ENCODE assay signal across 12 cellular contexts in genomic region chr1:243268284-243268653, GRCh38. TPM values are rescaled to one million over a fixed set of nuclear protein-coding genes. Genes with fewer than 3 reads are reported as not detected.
DNase-seq lines count a peak whose midpoint lies in the region; FAIRE-seq and TF ChIP-seq lines count a peak whose summit lies in the region.
"Had no signal": no experiment of that assay in that cellular context is flagged by ENCODE, and none has a peak within 500 bp of the region (broad histone marks: within the 10 kb centered on the region; RNA-seq: fewer than 3 reads in every experiment).

No MANE protein-coding gene starts in this region.

- CTCF ChIA-PET in OCI-LY7 (lab: Charles Lee; ENCODE audit: unreplicated experiment) (no interaction called here), endothelial cell of umbilical vein (lab: Charles Lee) (no interaction called here)

- BruUV-seq in OCI-LY7 (replicated peaks; lab: Mats Ljungman, UMichigan) = no TSS peak
- no TSS peak for BruUV-seq in endothelial cell of umbilical vein (replicated peaks; lab: Mats Ljungman, UMichigan)

- H3K27me3 ChIP-seq in endothelial cell of umbilical vein (ENCODE audit: control insufficient read depth in 2 of 2, insufficient read depth in 2 of 2, low read length in 2 of 2) (no peaks in the 10 kb centered on the region), esophagus squamous epithelium (no peaks in the 10 kb centered on the region)

- no peak overlapping the region for H3K4me3 ChIP-seq in OCI-LY7 (ENCODE audit: low read depth, low read length, poor library complexity, severe bottlenecking)
- peak overlapping the region in 1 of 3 experiments; percentile 35 for H3K4me3 ChIP-seq in endothelial cell of umbilical vein (replicated peaks in 1 of 3; ENCODE audit: insufficient read depth in 1 of 3, low read depth in 1 of 3, low read length in 3 of 3)
- no peak overlapping the region for H3K4me3 ChIP-seq in esophagus squamous epithelium

- POLR2A ChIA-PET in OCI-LY7 (lab: Charles Lee) = interaction anchor here (0.6 kb wide), 1 partner anchor 48 kb away, joined by 4 read pairs; no protein-coding TSS in a partner anchor
- POLR2A ChIA-PET in endothelial cell of umbilical vein (lab: Charles Lee) = no interaction called here

- H3K4me3 Mint-ChIP-seq in CD14-positive monocyte = peak overlapping the region; percentile 62 to 65
- no peak overlapping the region for H3K4me3 Mint-ChIP-seq in nephron
- H3K4me3 Mint-ChIP-seq in nephron progenitor cell = no peak overlapping the region
- H3K4me3 Mint-ChIP-seq in activated T-helper 1 cell treated with anti-CD3 and anti-CD28 coated beads, Interleukin-12 subunit alpha, Interleukin-12 subunit beta, Interleukin-2, Interleukin-4 antibody, amounts not matched to agents 30 ng/mL and 10 ng/mL and 1 ng/mL, durations not matched to agents 14 hours and 24 hours and 36 hours = no peak overlapping the region

- FAIRE-seq in endothelial cell of umbilical vein (lab: Jason Lieb, UNC) = peak; percentile 33

- H3K27ac Mint-ChIP-seq in CD14-positive monocyte = peak overlapping the region; percentile 92 to 98 (median 94)
- peak overlapping the region in 2 of 3 experiments; percentile 50 to 73 for H3K27ac Mint-ChIP-seq in nephron
- no peak overlapping the region for H3K27ac Mint-ChIP-seq in nephron progenitor cell
- no peak overlapping the region for H3K27ac Mint-ChIP-seq in activated T-helper 1 cell treated with anti-CD3 and anti-CD28 coated beads, Interleukin-12 subunit alpha, Interleukin-12 subunit beta, Interleukin-2, Interleukin-4 antibody, amounts not matched to agents 30 ng/mL and 10 ng/mL and 1 ng/mL, durations not matched to agents 14 hours and 24 hours and 36 hours

- WGBS in esophagus squamous epithelium, 2 donors = 35 to 38% methylated on average over 4 of the region's 4 CpGs

- H3K9me1 ChIP-seq in endothelial cell of umbilical vein (replicated peaks; ENCODE audit: control insufficient read depth, extremely low read depth, insufficient read depth, low read length) = no peaks in the 10 kb centered on the region

- H3K9me2 ChIP-seq in OCI-LY7 (ENCODE audit: insufficient read depth, low read length) = no peaks in the 10 kb centered on the region

- H3K9ac ChIP-seq in endothelial cell of umbilical vein (replicated peaks; ENCODE audit: extremely low read depth, insufficient read depth, low read length) = peak overlapping the region; percentile 80
- H3K9ac ChIP-seq: KMS-11 had no signal

- peaks cover 5% of the 10 kb centered on the region; the same call in 1 of the 2 replicates for H3K36me3 ChIP-seq in OCI-LY7 (ENCODE audit: insufficient read depth, low read length)
- H3K36me3 ChIP-seq in endothelial cell of umbilical vein (ENCODE audit: control insufficient read depth in 2 of 2, extremely low read depth in 1 of 2, insufficient read depth in 2 of 2, low read length in 2 of 2) = no peaks in the 10 kb centered on the region
- peaks cover 0 to 29% (median 0%) of the 10 kb centered on the region in 3 donors for H3K36me3 ChIP-seq in esophagus squamous epithelium

- no peaks in the 10 kb centered on the region for H3K9me3 ChIP-seq in OCI-LY7 (ENCODE audit: low read length)
- no peaks in the 10 kb centered on the region for H3K9me3 ChIP-seq in endothelial cell of umbilical vein (replicated peaks; ENCODE audit: control insufficient read depth, insufficient read depth, low read length)
- H3K9me3 ChIP-seq in esophagus squamous epithelium = no peaks in the 10 kb centered on the region

- peak overlapping the region; percentile 85 for H3K4me2 ChIP-seq in OCI-LY7 (ENCODE audit: low read length)
- peak overlapping the region; percentile 86 for H3K4me2 ChIP-seq in endothelial cell of umbilical vein (ENCODE audit: insufficient read depth, low read length)
- H3K4me2 ChIP-seq: KMS-11 had no signal

- intact Hi-C loops in CD14-positive monocyte (cut with micrococcal nuclease) = no loop called here
- intact Hi-C loops in OCI-LY7 (cut with micrococcal nuclease; ENCODE audit: unreplicated experiment) = no loop called here
- intact Hi-C loops in endothelial cell of umbilical vein (cut with micrococcal nuclease) = loop anchor here (1.0 kb wide), 2 partner anchors 13 to 19 kb away; partner anchors contain the start of gene CEP170
- intact Hi-C loops in esophagus squamous epithelium (cut with DNase I) = no loop called here
- intact Hi-C loops in activated T-helper 1 cell treated with anti-CD3 and anti-CD28 coated beads, Interleukin-12 subunit alpha, Interleukin-12 subunit beta, Interleukin-2, Interleukin-4 antibody, amounts not matched to agents 30 ng/mL and 10 ng/mL and 1 ng/mL, durations not matched to agents 14 hours and 24 hours and 36 hours (cut with micrococcal nuclease) = no loop called here

- DNase-seq in CD14-positive monocyte (ENCODE audit: low spot score) (no peak), OCI-LY7 (ENCODE audit: low spot score) (no peak), endothelial cell of umbilical vein (ENCODE audit: low read depth, low spot score) (peak; percentile 92), nephron progenitor cell (no peak), esophagus squamous epithelium (lab: John Stamatoyannopoulos, UW) (no peak), 8988T (no peak)
- DNase-seq in activated T-helper 1 cell treated with anti-CD3 and anti-CD28 coated beads, Interleukin-12 subunit alpha, Interleukin-12 subunit beta, Interleukin-2, Interleukin-4 antibody, amounts not matched to agents 30 ng/mL and 10 ng/mL and 1 ng/mL, durations not matched to agents 14 hours and 24 hours and 36 hours (ENCODE audit: low spot score) = no peak
- DNase-seq: activated CD4-positive, alpha-beta T cell treated with anti-CD3 and anti-CD28 coated beads for 4 hours; aorta; DMS79 treated with DMSO at 0.1 percent for 48 hours had no signal

- H3K27ac ChIP-seq in OCI-LY7 (ENCODE audit: low read depth, low read length, poor library complexity, severe bottlenecking) (no peak overlapping the region), endothelial cell of umbilical vein (ENCODE audit: insufficient read depth, low read depth, low read length) (peak overlapping the region; percentile 93), esophagus squamous epithelium (peak overlapping the region in 1 of 4 donors; percentile 15)
- H3K27ac ChIP-seq: KMS-11 had no signal

- H3K27me3 Mint-ChIP-seq in CD14-positive monocyte (ENCODE audit: low read depth in 3 of 3) (no peaks in the 10 kb centered on the region), nephron (ENCODE audit: low read depth) (no peaks in the 10 kb centered on the region), nephron progenitor cell (ENCODE audit: low read depth, poor library complexity) (peaks cover 4% of the 10 kb centered on the region)
- no peaks in the 10 kb centered on the region for H3K27me3 Mint-ChIP-seq in activated T-helper 1 cell treated with anti-CD3 and anti-CD28 coated beads, Interleukin-12 subunit alpha, Interleukin-12 subunit beta, Interleukin-2, Interleukin-4 antibody, amounts not matched to agents 30 ng/mL and 10 ng/mL and 1 ng/mL, durations not matched to agents 14 hours and 24 hours and 36 hours (ENCODE audit: insufficient read depth)

- TF ChIP-seq CTCF in CD14-positive monocyte (IDR thresholded peaks at IDR 0.05) (no peak), OCI-LY7 (conservative IDR thresholded peaks at IDR 0.05; ENCODE audit: low read length) (no peak), endothelial cell of umbilical vein (IDR thresholded peaks at IDR 0.05; ENCODE audit: extremely low read depth in 1 of 2, insufficient read depth in 1 of 2, low read depth in 1 of 2, low read length in 2 of 2) (no peak), nephron (IDR thresholded peaks at IDR 0.05; ENCODE audit: unreplicated experiment in 3 of 3) (no peak), nephron progenitor cell (IDR thresholded peaks at IDR 0.05) (no peak), esophagus squamous epithelium (IDR thresholded peaks at IDR 0.05) (no peak)

- H3K4me1 Mint-ChIP-seq in CD14-positive monocyte = peaks cover 65% of the 10 kb centered on the region
- peaks cover 36% of the 10 kb centered on the region for H3K4me1 Mint-ChIP-seq in nephron
- peaks cover 12% of the 10 kb centered on the region for H3K4me1 Mint-ChIP-seq in nephron progenitor cell
- peaks cover 14% of the 10 kb centered on the region for H3K4me1 Mint-ChIP-seq in activated T-helper 1 cell treated with anti-CD3 and anti-CD28 coated beads, Interleukin-12 subunit alpha, Interleukin-12 subunit beta, Interleukin-2, Interleukin-4 antibody, amounts not matched to agents 30 ng/mL and 10 ng/mL and 1 ng/mL, durations not matched to agents 14 hours and 24 hours and 36 hours (ENCODE audit: low read depth)

- dilution Hi-C loops in endothelial cell of umbilical vein (cut with MboI; ENCODE audit: extremely low pct_ligation_motif_present, low sequenced_read_pairs) = no loop called here

- H3K79me2 ChIP-seq in OCI-LY7 (ENCODE audit: insufficient read depth, low read depth, low read length) = no peaks in the 10 kb centered on the region
- peaks cover 33% of the 10 kb centered on the region for H3K79me2 ChIP-seq in endothelial cell of umbilical vein (ENCODE audit: control insufficient read depth, insufficient read depth, low read length)

- H3K9me3 Mint-ChIP-seq in CD14-positive monocyte (no peaks in the 10 kb centered on the region), nephron (no peaks in the 10 kb centered on the region), nephron progenitor cell (no peaks in the 10 kb centered on the region)
- H3K9me3 Mint-ChIP-seq in activated T-helper 1 cell treated with anti-CD3 and anti-CD28 coated beads, Interleukin-12 subunit alpha, Interleukin-12 subunit beta, Interleukin-2, Interleukin-4 antibody, amounts not matched to agents 30 ng/mL and 10 ng/mL and 1 ng/mL, durations not matched to agents 14 hours and 24 hours and 36 hours = no peaks in the 10 kb centered on the region

- H2AFZ ChIP-seq in OCI-LY7 (ENCODE audit: low read length) (no peak overlapping the region), endothelial cell of umbilical vein (ENCODE audit: low read depth, low read length) (no peak overlapping the region)

- H4K20me1 ChIP-seq in OCI-LY7 (ENCODE audit: insufficient read depth, low read length) = no peaks in the 10 kb centered on the region
- no peaks in the 10 kb centered on the region for H4K20me1 ChIP-seq in endothelial cell of umbilical vein (replicated peaks; ENCODE audit: control insufficient read depth, extremely low read depth, insufficient read depth, low read length)

- H3K4me1 ChIP-seq in OCI-LY7 (ENCODE audit: insufficient read depth, low read length, poor library complexity, severe bottlenecking) (peaks cover 32% of the 10 kb centered on the region), endothelial cell of umbilical vein (ENCODE audit: control insufficient read depth, extremely low read depth, insufficient read depth, low read length) (peaks cover 70% of the 10 kb centered on the region), esophagus squamous epithelium (peaks cover 0 to 38% (median 7%) of the 10 kb centered on the region in 3 donors)

- H3K36me3 Mint-ChIP-seq in CD14-positive monocyte (peaks cover 10 to 14% of the 10 kb centered on the region in 2 donors), nephron (ENCODE audit: low read depth) (peaks cover 14% of the 10 kb centered on the region), nephron progenitor cell (ENCODE audit: low read depth) (peaks cover 7% of the 10 kb centered on the region)
- H3K36me3 Mint-ChIP-seq in activated T-helper 1 cell treated with anti-CD3 and anti-CD28 coated beads, Interleukin-12 subunit alpha, Interleukin-12 subunit beta, Interleukin-2, Interleukin-4 antibody, amounts not matched to agents 30 ng/mL and 10 ng/mL and 1 ng/mL, durations not matched to agents 14 hours and 24 hours and 36 hours (ENCODE audit: low read depth) = peaks cover 8% of the 10 kb centered on the region

- TF ChIP-seq POLR2A in endothelial cell of umbilical vein (IDR thresholded peaks at IDR 0.05; ENCODE audit: low read depth, low read length) (no peak), esophagus squamous epithelium (IDR thresholded peaks at IDR 0.05) (no peak)

RNA-seq across cellular contexts. Expression of gene SDCCAG8, which starts 12.4 kb away (rescaled TPM):
- polyA plus RNA-seq in CD14-positive monocyte (10 to 100 TPM; 33.2 to 34.4 TPM), endothelial cell of umbilical vein (14.6 and 15.8 TPM in 2 replicates)
- 13.4 and 18.1 TPM in 2 replicates for total RNA-seq in OCI-LY7 (2014; rRNA removed; shearing (Covaris generic))
- total RNA-seq in OCI-LY7 (2022) (26.2 and 28.7 TPM in 2 replicates), endothelial cell of umbilical vein (25.7 and 29.4 TPM in 2 replicates), esophagus squamous epithelium (10 to 100 TPM; 17.5 to 37.6 (median 21.7) TPM)
- 18.1 TPM in 2 replicates for polyA plus RNA-seq in endothelial cell of umbilical vein (2011; cell fraction: cytosol; rRNA removed)
- polyA plus RNA-seq in endothelial cell of umbilical vein (2011; cell fraction: nucleus; rRNA removed) = 36.7 and 37.2 TPM in 2 replicates
- polyA plus RNA-seq in endothelial cell of umbilical vein (2012) = 26.2 and 33.2 TPM in 2 replicates
- polyA minus RNA-seq in endothelial cell of umbilical vein = 19.6 and 22.1 TPM in 2 replicates
- polyA minus RNA-seq in endothelial cell of umbilical vein (2011; cell fraction: cytosol; rRNA and poly(A)+ RNA removed) = 13.3 TPM
- polyA minus RNA-seq in endothelial cell of umbilical vein (2011; cell fraction: nucleus; rRNA and poly(A)+ RNA removed) = 51.3 and 60.5 TPM in 2 replicates
- total RNA-seq in activated T-helper 1 cell treated with anti-CD3 and anti-CD28 coated beads, Interleukin-12 subunit alpha, Interleukin-12 subunit beta, Interleukin-2, Interleukin-4 antibody, amounts not matched to agents 30 ng/mL and 10 ng/mL and 1 ng/mL, durations not matched to agents 14 hours and 24 hours and 36 hours = 14.6 and 17.6 TPM in 2 replicates

RNA-seq across cellular contexts. Expression of gene CEP170, which starts 13.2 kb away (rescaled TPM):
- polyA plus RNA-seq in CD14-positive monocyte = 10 to 100 TPM; 13.7 to 17.4 TPM
- total RNA-seq in OCI-LY7 (2014; rRNA removed; shearing (Covaris generic)) = 57.6 and 64.7 TPM in 2 replicates
- 69.7 and 85.4 TPM in 2 replicates for total RNA-seq in OCI-LY7 (2022)
- total RNA-seq in endothelial cell of umbilical vein = 222 and 225 TPM in 2 replicates
- polyA plus RNA-seq in endothelial cell of umbilical vein = 40.0 and 49.6 TPM in 2 replicates
- 51.3 and 54.3 TPM in 2 replicates for polyA plus RNA-seq in endothelial cell of umbilical vein (2011; cell fraction: cytosol; rRNA removed)
- 201 and 269 TPM in 2 replicates for polyA plus RNA-seq in endothelial cell of umbilical vein (2011; cell fraction: nucleus; rRNA removed)
- 102 and 130 TPM in 2 replicates for polyA plus RNA-seq in endothelial cell of umbilical vein (2012)
- 255 and 256 TPM in 2 replicates for polyA minus RNA-seq in endothelial cell of umbilical vein
- 34.8 TPM for polyA minus RNA-seq in endothelial cell of umbilical vein (2011; cell fraction: cytosol; rRNA and poly(A)+ RNA removed)
- polyA minus RNA-seq in endothelial cell of umbilical vein (2011; cell fraction: nucleus; rRNA and poly(A)+ RNA removed) = 470 and 485 TPM in 2 replicates
- 10 to 100 TPM; 10.4 to 19.5 (median 11.4) TPM for total RNA-seq in esophagus squamous epithelium
- 47.6 and 51.6 TPM in 2 replicates for total RNA-seq in activated T-helper 1 cell treated with anti-CD3 and anti-CD28 coated beads, Interleukin-12 subunit alpha, Interleukin-12 subunit beta, Interleukin-2, Interleukin-4 antibody, amounts not matched to agents 30 ng/mL and 10 ng/mL and 1 ng/mL, durations not matched to agents 14 hours and 24 hours and 36 hours

Comparison
In these comparisons a context has a peak if more than half of its experiments do, and no peak if none do; other contexts are left out.
1. H3K27ac Mint-ChIP-seq: peak in CD14-positive monocyte (7 of 7) and nephron (2 of 3); none in nephron progenitor cell (single experiment) and activated T-helper 1 cell treated with anti-CD3 and anti-CD28 coated beads, Interleukin-12 subunit alpha, Interleukin-12 subunit beta, Interleukin-2, Interleukin-4 antibody, amounts not matched to agents 30 ng/mL and 10 ng/mL and 1 ng/mL, durations not matched to agents 14 hours and 24 hours and 36 hours (single experiment).
2. H3K4me3 Mint-ChIP-seq: peak in CD14-positive monocyte (2 of 2); none in nephron (0 of 3), nephron progenitor cell (single experiment) and activated T-helper 1 cell treated with anti-CD3 and anti-CD28 coated beads, Interleukin-12 subunit alpha, Interleukin-12 subunit beta, Interleukin-2, Interleukin-4 antibody, amounts not matched to agents 30 ng/mL and 10 ng/mL and 1 ng/mL, durations not matched to agents 14 hours and 24 hours and 36 hours (single experiment).